ENCODE assay signal across 1 cellular context in the genomic region with DNA sequence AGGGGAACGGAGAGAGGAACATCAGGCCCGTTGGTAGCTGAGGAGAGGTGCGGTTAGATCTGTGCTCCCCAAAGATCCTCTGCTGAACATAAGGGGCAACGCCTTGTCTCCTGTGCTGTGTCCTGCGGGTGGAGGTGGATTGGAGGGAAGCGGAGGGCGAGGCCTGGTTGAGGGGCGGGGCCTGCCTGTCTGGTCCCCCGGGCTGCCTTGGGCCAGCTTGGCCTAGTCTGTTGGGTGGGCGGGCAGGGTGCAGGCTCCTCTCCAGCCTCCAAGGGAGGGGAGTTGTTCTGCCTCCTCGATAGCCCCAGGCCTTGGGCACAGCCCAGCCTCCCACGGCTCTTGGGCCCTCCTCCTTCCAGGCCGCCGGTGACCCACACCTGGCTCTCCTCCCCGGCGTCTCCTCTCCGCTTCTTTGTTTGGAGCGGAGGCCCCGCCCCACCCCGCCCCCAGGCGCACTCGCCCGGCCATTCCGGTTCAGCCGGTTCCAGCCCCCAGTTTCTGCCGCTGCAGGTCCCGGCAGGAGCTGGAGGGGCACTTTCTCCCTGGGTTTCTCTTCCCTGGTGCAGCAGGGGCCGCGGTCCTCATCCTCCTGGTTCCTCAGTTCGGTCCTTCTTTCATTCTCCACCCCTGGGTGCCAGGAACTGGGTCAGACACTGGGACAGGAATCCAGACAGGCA.
TF ChIP-seq lines count a peak whose summit lies in the region.

No MANE protein-coding gene starts in this region.

TF ChIP-seq in GM12878, 131 proteins besides CTCF, POLR2A, EP300 and RAD21:
- TF ChIP-seq IKZF1 (conservative IDR thresholded peaks at IDR 0.05) (no peak), ZNF274 (IDR thresholded peaks at IDR 0.05; ENCODE audit: insufficient read depth, insufficient read length) (no peak), LARP7 (IDR thresholded peaks at IDR 0.05) (no peak), SP1 (IDR thresholded peaks at IDR 0.05; ENCODE audit: low read depth, low read length) (no peak), SPI1 (IDR thresholded peaks at IDR 0.05; ENCODE audit: borderline replicate concordance, insufficient read depth, low read depth, low read length) (no peak), TBL1XR1 (IDR thresholded peaks at IDR 0.05; ENCODE audit: low read depth, low read length) (no peak), STAT3 (IDR thresholded peaks at IDR 0.05; ENCODE audit: low read depth, low read length) (no peak), PAX5 (IDR thresholded peaks at IDR 0.05; ENCODE audit: borderline replicate concordance, low read depth, low read length) (no peak), RB1 (IDR thresholded peaks at IDR 0.05; ENCODE audit: borderline replicate concordance) (no peak), POLR2AphosphoS5 (IDR thresholded peaks at IDR 0.05; ENCODE audit: low read length) (no peak), EED (IDR thresholded peaks at IDR 0.05; ENCODE audit: low read depth) (no peak), ZZZ3 (IDR thresholded peaks at IDR 0.05; ENCODE audit: control insufficient read depth, insufficient read length, low read depth) (no peak), ATF7 (IDR thresholded peaks at IDR 0.05; ENCODE audit: low read depth) (no peak), SMAD1 (IDR thresholded peaks at IDR 0.05; ENCODE audit: low read depth, partially characterized antibody) (no peak), YBX1 (IDR thresholded peaks at IDR 0.05) (no peak), JUND (IDR thresholded peaks at IDR 0.05; ENCODE audit: low read depth, low read length) (no peak), HDGF (IDR thresholded peaks at IDR 0.05) (no peak)
- TF ChIP-seq, protein P1, sequence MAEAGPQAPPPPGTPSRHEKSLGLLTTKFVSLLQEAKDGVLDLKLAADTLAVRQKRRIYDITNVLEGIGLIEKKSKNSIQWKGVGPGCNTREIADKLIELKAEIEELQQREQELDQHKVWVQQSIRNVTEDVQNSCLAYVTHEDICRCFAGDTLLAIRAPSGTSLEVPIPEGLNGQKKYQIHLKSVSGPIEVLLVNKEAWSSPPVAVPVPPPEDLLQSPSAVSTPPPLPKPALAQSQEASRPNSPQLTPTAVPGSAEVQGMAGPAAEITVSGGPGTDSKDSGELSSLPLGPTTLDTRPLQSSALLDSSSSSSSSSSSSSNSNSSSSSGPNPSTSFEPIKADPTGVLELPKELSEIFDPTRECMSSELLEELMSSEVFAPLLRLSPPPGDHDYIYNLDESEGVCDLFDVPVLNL (IDR thresholded peaks at IDR 0.05; ENCODE audit: low read depth, low read length): no peak
- TF ChIP-seq, protein P2, sequence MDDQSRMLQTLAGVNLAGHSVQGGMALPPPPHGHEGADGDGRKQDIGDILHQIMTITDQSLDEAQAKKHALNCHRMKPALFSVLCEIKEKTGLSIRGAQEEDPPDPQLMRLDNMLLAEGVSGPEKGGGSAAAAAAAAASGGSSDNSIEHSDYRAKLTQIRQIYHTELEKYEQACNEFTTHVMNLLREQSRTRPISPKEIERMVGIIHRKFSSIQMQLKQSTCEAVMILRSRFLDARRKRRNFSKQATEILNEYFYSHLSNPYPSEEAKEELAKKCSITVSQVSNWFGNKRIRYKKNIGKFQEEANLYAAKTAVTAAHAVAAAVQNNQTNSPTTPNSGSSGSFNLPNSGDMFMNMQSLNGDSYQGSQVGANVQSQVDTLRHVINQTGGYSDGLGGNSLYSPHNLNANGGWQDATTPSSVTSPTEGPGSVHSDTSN (IDR thresholded peaks at IDR 0.05; ENCODE audit: insufficient replicate concordance, low read depth, low read length): no peak
- TF ChIP-seq, protein P3, sequence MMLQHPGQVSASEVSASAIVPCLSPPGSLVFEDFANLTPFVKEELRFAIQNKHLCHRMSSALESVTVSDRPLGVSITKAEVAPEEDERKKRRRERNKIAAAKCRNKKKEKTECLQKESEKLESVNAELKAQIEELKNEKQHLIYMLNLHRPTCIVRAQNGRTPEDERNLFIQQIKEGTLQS (IDR thresholded peaks at IDR 0.05; ENCODE audit: borderline replicate concordance, extremely low read depth, low read depth, low read length): no peak
